In the genomic region with DNA sequence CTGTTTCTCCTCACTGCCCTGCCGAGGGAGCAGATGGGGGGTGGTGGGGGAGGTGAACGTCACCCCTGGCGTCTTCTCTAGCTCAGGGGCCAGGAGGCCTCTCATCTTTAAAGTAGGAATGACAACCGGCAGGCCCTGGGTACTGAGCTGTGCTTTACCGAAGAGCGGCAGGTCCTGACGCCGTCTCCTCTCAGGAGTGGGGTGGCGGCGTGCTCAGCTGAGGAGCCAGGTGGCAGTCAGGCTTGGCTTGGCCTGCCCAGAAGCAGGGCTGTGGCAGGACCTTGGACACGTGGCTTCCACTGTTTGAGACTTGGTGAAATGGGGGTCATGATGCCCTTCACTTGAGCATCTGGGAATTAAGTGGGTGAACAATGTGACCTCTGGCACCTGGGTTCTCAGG, we compare ENCODE assay signal across 1 cellular context.
TF ChIP-seq lines count a peak whose summit lies in the region.

No MANE protein-coding gene starts in this region.

TF ChIP-seq in IMR-90, 13 proteins besides CTCF, POLR2A, EP300 and RAD21:
- no peak for TF ChIP-seq RCOR1 (IDR thresholded peaks at IDR 0.05; ENCODE audit: insufficient replicate concordance, low read length)
- no peak for TF ChIP-seq BHLHE40 (IDR thresholded peaks at IDR 0.05; ENCODE audit: low read depth, low read length)
- no peak for TF ChIP-seq FOS (IDR thresholded peaks at IDR 0.05; ENCODE audit: low read depth, low read length)
- no peak for TF ChIP-seq RFX5 (IDR thresholded peaks at IDR 0.05; ENCODE audit: low read depth, low read length)
- TF ChIP-seq CHD1 (IDR thresholded peaks at IDR 0.05; ENCODE audit: low read depth, low read length): no peak
- TF ChIP-seq NFE2L2 (IDR thresholded peaks at IDR 0.05; ENCODE audit: low read depth, low read length): no peak
- TF ChIP-seq MAFK (IDR thresholded peaks at IDR 0.05; ENCODE audit: low read depth, low read length): no peak
- TF ChIP-seq MXI1 (IDR thresholded peaks at IDR 0.05; ENCODE audit: borderline replicate concordance, low read depth, low read length): no peak
- no peak for TF ChIP-seq SMC3 (IDR thresholded peaks at IDR 0.05; ENCODE audit: low read depth, low read length)
- TF ChIP-seq MAZ (IDR thresholded peaks at IDR 0.05; ENCODE audit: borderline replicate concordance, low read depth, low read length): no peak
- TF ChIP-seq, protein P1, sequence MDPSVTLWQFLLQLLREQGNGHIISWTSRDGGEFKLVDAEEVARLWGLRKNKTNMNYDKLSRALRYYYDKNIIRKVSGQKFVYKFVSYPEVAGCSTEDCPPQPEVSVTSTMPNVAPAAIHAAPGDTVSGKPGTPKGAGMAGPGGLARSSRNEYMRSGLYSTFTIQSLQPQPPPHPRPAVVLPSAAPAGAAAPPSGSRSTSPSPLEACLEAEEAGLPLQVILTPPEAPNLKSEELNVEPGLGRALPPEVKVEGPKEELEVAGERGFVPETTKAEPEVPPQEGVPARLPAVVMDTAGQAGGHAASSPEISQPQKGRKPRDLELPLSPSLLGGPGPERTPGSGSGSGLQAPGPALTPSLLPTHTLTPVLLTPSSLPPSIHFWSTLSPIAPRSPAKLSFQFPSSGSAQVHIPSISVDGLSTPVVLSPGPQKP (IDR thresholded peaks at IDR 0.05; ENCODE audit: borderline replicate concordance, low read depth, low read length): no peak
- no peak for TF ChIP-seq CEBPB (IDR thresholded peaks at IDR 0.05; ENCODE audit: low read depth, low read length)
- TF ChIP-seq, protein P2, sequence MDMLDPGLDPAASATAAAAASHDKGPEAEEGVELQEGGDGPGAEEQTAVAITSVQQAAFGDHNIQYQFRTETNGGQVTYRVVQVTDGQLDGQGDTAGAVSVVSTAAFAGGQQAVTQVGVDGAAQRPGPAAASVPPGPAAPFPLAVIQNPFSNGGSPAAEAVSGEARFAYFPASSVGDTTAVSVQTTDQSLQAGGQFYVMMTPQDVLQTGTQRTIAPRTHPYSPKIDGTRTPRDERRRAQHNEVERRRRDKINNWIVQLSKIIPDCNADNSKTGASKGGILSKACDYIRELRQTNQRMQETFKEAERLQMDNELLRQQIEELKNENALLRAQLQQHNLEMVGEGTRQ (IDR thresholded peaks at IDR 0.05; ENCODE audit: low read depth, low read length): no peak
TF ChIP-seq in IMR-90: peak in this region for 0.
